Comparison of ENCODE assay signal across 8 cellular contexts in genomic region chr12:117098361-117099217, GRCh38. TPM values are rescaled to one million over a fixed set of nuclear protein-coding genes. Genes with fewer than 3 reads are reported as not detected.
A peak's percentile ranks its signal among the peaks of the same experiment; 100 is the strongest.
DNase-seq lines count a peak whose midpoint lies in the region; ATAC-seq, FAIRE-seq and TF ChIP-seq lines count a peak whose summit lies in the region.

No MANE protein-coding gene starts in this region.

- dilution Hi-C loops in IMR-90 (cut with HindIII; ENCODE audit: low sequenced_read_pairs, unreplicated experiment), result no loop called here

- H2AK9ac ChIP-seq in IMR-90 (replicated peaks; ENCODE audit: low read depth, low read length, poor library complexity), result no peak overlapping the region

- no peak overlapping the region for H3K4ac ChIP-seq in IMR-90 (ENCODE audit: low read depth, low read length)

- H3K36me3 ChIP-seq in GM06990 (ENCODE audit: control insufficient read depth, insufficient read depth, low read length), result no peaks in the 10 kb centered on the region; the same call in 1 of the 2 replicates
- no peaks in the 10 kb centered on the region for H3K36me3 ChIP-seq in IMR-90 (ENCODE audit: control insufficient read depth, insufficient read depth, low read length)
- H3K36me3 ChIP-seq in iPS-20b (ENCODE audit: insufficient read depth, low read depth, low read length), result no peaks in the 10 kb centered on the region

- TF ChIP-seq RAD21 in IMR-90 (IDR thresholded peaks at IDR 0.05; ENCODE audit: low read length), result no peak

- no peak overlapping the region for H2BK5ac ChIP-seq in IMR-90 (ENCODE audit: low read depth, low read length, poor library complexity, severe bottlenecking)

- H3K4me1 Mint-ChIP-seq in activated T-helper 2 cell treated with anti-CD3 and anti-CD28 coated beads, Interferon-gamma antibody, Interleukin-2, Interleukin-4, amounts not matched to agents 10 μg/mL and 5 μg/mL and 100 μg/mL, durations not matched to agents 14 hours and 24 hours and 36 hours (ENCODE audit: low read depth), result peaks cover 21% of the 10 kb centered on the region

- no peaks in the 10 kb centered on the region; the same call in 1 of the 2 replicates for H3K4me1 ChIP-seq in IMR-90 (ENCODE audit: control insufficient read depth, insufficient read depth, low read length)
- no peaks in the 10 kb centered on the region; the same call in 1 of the 2 replicates for H3K4me1 ChIP-seq in iPS-20b (ENCODE audit: insufficient read depth, low read length)

- no peak overlapping the region for H3K27ac Mint-ChIP-seq in activated T-helper 2 cell treated with anti-CD3 and anti-CD28 coated beads, Interferon-gamma antibody, Interleukin-2, Interleukin-4, amounts not matched to agents 10 μg/mL and 5 μg/mL and 100 μg/mL, durations not matched to agents 14 hours and 24 hours and 36 hours

- H3K18ac ChIP-seq in IMR-90 (ENCODE audit: low read depth, low read length), result no peak overlapping the region

- WGBS in IMR-90 (ENCODE audit: extremely low coverage in 2 of 2, insufficient read length in 1 of 2), 2 experiments, result 5% methylated on average over 51 of the region's 85 CpGs; no CpG with 5 or more reads in 1 of the 2 experiments

- H4K5ac ChIP-seq in IMR-90 (ENCODE audit: low read depth, low read length), result no peak overlapping the region

- H4K8ac ChIP-seq in IMR-90 (ENCODE audit: low read depth in 2 of 2, low read length in 2 of 2), result no peak overlapping the region

- no TSS peak for BruUV-seq in IMR-90 (replicated peaks; lab: Mats Ljungman, UMichigan)

- intact Hi-C loops in IMR-90 (cut with micrococcal nuclease), result no loop called here
- intact Hi-C loops in activated T-helper 2 cell treated with anti-CD3 and anti-CD28 coated beads, Interferon-gamma antibody, Interleukin-2, Interleukin-4, amounts not matched to agents 10 μg/mL and 5 μg/mL and 100 μg/mL, durations not matched to agents 14 hours and 24 hours and 36 hours (cut with micrococcal nuclease), result loop anchor here (1.0 to 2.0 kb wide), 4 partner anchors 36 to 360 kb away; partner anchors contain the start of genes RNFT2 and SPRING1

- peaks cover 4% of the 10 kb centered on the region for H3K36me3 Mint-ChIP-seq in activated T-helper 2 cell treated with anti-CD3 and anti-CD28 coated beads, Interferon-gamma antibody, Interleukin-2, Interleukin-4, amounts not matched to agents 10 μg/mL and 5 μg/mL and 100 μg/mL, durations not matched to agents 14 hours and 24 hours and 36 hours (ENCODE audit: low read depth)

- H3K27me3 Mint-ChIP-seq in activated T-helper 2 cell treated with anti-CD3 and anti-CD28 coated beads, Interferon-gamma antibody, Interleukin-2, Interleukin-4, amounts not matched to agents 10 μg/mL and 5 μg/mL and 100 μg/mL, durations not matched to agents 14 hours and 24 hours and 36 hours (ENCODE audit: low read depth), result peaks cover 21% of the 10 kb centered on the region

- DNase-seq in GM06990 (ENCODE audit: extremely low read depth, insufficient read length) (peak; percentile 71), IMR-90 (no peak), RCC 7860 (ENCODE audit: low spot score) (no peak)
- DNase-seq in activated T-helper 2 cell treated with anti-CD3 and anti-CD28 coated beads, Interferon-gamma antibody, Interleukin-2, Interleukin-4, amounts not matched to agents 10 μg/mL and 5 μg/mL and 100 μg/mL, durations not matched to agents 14 hours and 24 hours and 36 hours (ENCODE audit: low spot score), result peak; percentile 22
- DNase-seq in stimulated activated CD4-positive, alpha-beta T cell treated with anti-CD3 and anti-CD28 coated beads, Interleukin-4, amount 100 ng/mL, for 24 hours, result peak; percentile 10
- DNase-seq in effector CD4-positive, alpha-beta T cell, result no peak

- H3K4me3 ChIP-seq in GM06990 (replicated peaks; ENCODE audit: low read depth, low read length), result peak overlapping the region; percentile 76
- H3K4me3 ChIP-seq in IMR-90 (ENCODE audit: insufficient read depth, low read depth, low read length), result peak overlapping the region; percentile 40; the same call in 1 of the 2 replicates
- peak overlapping the region; percentile 77 for H3K4me3 ChIP-seq in iPS-20b (ENCODE audit: low read length)

- peak overlapping the region; percentile 66; the same call in 1 of the 2 replicates for H3K4me2 ChIP-seq in IMR-90 (ENCODE audit: low read depth, low read length)

- H2BK15ac ChIP-seq in IMR-90 (ENCODE audit: low read depth, low read length), result no peak overlapping the region

- no peak overlapping the region for H2BK20ac ChIP-seq in IMR-90 (ENCODE audit: low read depth, low read length)

- ATAC-seq in GM21576 (IDR thresholded peaks at IDR 0.05; ENCODE audit: unreplicated experiment) (peak; percentile 38), IMR-90 (ENCODE audit: low read depth) (peak; percentile 53)

- no peak for TF ChIP-seq CTCF in GM06990 (IDR thresholded peaks at IDR 0.05; ENCODE audit: insufficient read depth, low read length, poor library complexity, severe bottlenecking)
- no peak for TF ChIP-seq CTCF in IMR-90 (conservative IDR thresholded peaks at IDR 0.05; ENCODE audit: low read depth, low read length)

- CTCF ChIA-PET in IMR-90 (lab: Yijun Ruan, JAX), result no interaction called here

- POLR2A ChIA-PET in IMR-90 (lab: Charles Lee; ENCODE audit: unreplicated experiment), result no interaction called here

- in situ Hi-C loops in IMR-90 (cut with MboI; ENCODE audit: low sequenced_read_pairs), result no loop called here

- no peak overlapping the region for H3K56ac ChIP-seq in IMR-90 (ENCODE audit: extremely low read depth, insufficient read depth, low read length)

- no peaks in the 10 kb centered on the region for H4K20me1 ChIP-seq in IMR-90 (ENCODE audit: insufficient read depth, low read length)

- H2AK5ac ChIP-seq in IMR-90 (ENCODE audit: low read depth, low read length), result no peak overlapping the region

- H3K9me3 Mint-ChIP-seq in activated T-helper 2 cell treated with anti-CD3 and anti-CD28 coated beads, Interferon-gamma antibody, Interleukin-2, Interleukin-4, amounts not matched to agents 10 μg/mL and 5 μg/mL and 100 μg/mL, durations not matched to agents 14 hours and 24 hours and 36 hours, result no peaks in the 10 kb centered on the region

- FAIRE-seq in RCC 7860 (lab: Jason Lieb, UNC), result no peak

- no peak overlapping the region for H3K9ac ChIP-seq in IMR-90 (ENCODE audit: low read depth, low read length)
- H3K9ac ChIP-seq in iPS-20b (ENCODE audit: low read depth, low read length), result no peak overlapping the region

- no peak overlapping the region for H4K91ac ChIP-seq in IMR-90 (ENCODE audit: insufficient read depth, low read depth, low read length)

- H3K27me3 ChIP-seq in GM06990 (replicated peaks; ENCODE audit: control insufficient read depth, insufficient read depth, low read length) (no peaks in the 10 kb centered on the region; the same call in 1 of the 2 replicates), IMR-90 (ENCODE audit: control insufficient read depth, insufficient read depth, low read length) (peaks cover 73% of the 10 kb centered on the region), iPS-20b (ENCODE audit: insufficient read depth, low read length) (peaks cover 55% of the 10 kb centered on the region)

- no peak overlapping the region for H2BK120ac ChIP-seq in IMR-90 (ENCODE audit: low read depth, low read length)

- H3K27ac ChIP-seq in IMR-90 (ENCODE audit: insufficient read depth, low read length) (no peak overlapping the region), iPS-20b (ENCODE audit: low read length) (no peak overlapping the region)

- H3K4me3 Mint-ChIP-seq in activated T-helper 2 cell treated with anti-CD3 and anti-CD28 coated beads, Interferon-gamma antibody, Interleukin-2, Interleukin-4, amounts not matched to agents 10 μg/mL and 5 μg/mL and 100 μg/mL, durations not matched to agents 14 hours and 24 hours and 36 hours (ENCODE audit: low read depth), result peak overlapping the region; percentile 77

- TF ChIP-seq POLR2A in IMR-90 (IDR thresholded peaks at IDR 0.05; ENCODE audit: low read depth, low read length), result no peak

- no peaks in the 10 kb centered on the region for H3K79me1 ChIP-seq in IMR-90 (ENCODE audit: low read depth in 1 of 2, low read length in 2 of 2)

- H3K14ac ChIP-seq in IMR-90 (replicated peaks; ENCODE audit: low read depth, low read length), result no peak overlapping the region

- no peaks in the 10 kb centered on the region for H3K9me1 ChIP-seq in IMR-90 (ENCODE audit: insufficient read depth, low read length)

- H3K9me3 ChIP-seq in IMR-90 (ENCODE audit: control insufficient read depth, insufficient read depth, low read length) (no peaks in the 10 kb centered on the region), iPS-20b (ENCODE audit: insufficient read depth, low read depth, low read length) (no peaks in the 10 kb centered on the region)

- peak overlapping the region; percentile 85 for H2AFZ ChIP-seq in IMR-90 (replicated peaks; ENCODE audit: low read length, poor library complexity)

- H3K23ac ChIP-seq in IMR-90 (ENCODE audit: low read depth, low read length), result no peak overlapping the region

TF ChIP-seq in IMR-90, 13 proteins besides CTCF, POLR2A, EP300 and RAD21 (continues in another document):
- TF ChIP-seq MXI1 (IDR thresholded peaks at IDR 0.05; ENCODE audit: borderline replicate concordance, low read depth, low read length), result no peak
- TF ChIP-seq CHD1 (IDR thresholded peaks at IDR 0.05; ENCODE audit: low read depth, low read length), result no peak
- TF ChIP-seq MAZ (IDR thresholded peaks at IDR 0.05; ENCODE audit: borderline replicate concordance, low read depth, low read length), result no peak
- no peak for TF ChIP-seq MAFK (IDR thresholded peaks at IDR 0.05; ENCODE audit: low read depth, low read length)
- no peak for TF ChIP-seq NFE2L2 (IDR thresholded peaks at IDR 0.05; ENCODE audit: low read depth, low read length)
- TF ChIP-seq CEBPB (IDR thresholded peaks at IDR 0.05; ENCODE audit: low read depth, low read length), result no peak
- TF ChIP-seq SMC3 (IDR thresholded peaks at IDR 0.05; ENCODE audit: low read depth, low read length), result no peak
- no peak for TF ChIP-seq BHLHE40 (IDR thresholded peaks at IDR 0.05; ENCODE audit: low read depth, low read length)
- no peak for TF ChIP-seq USF2 (IDR thresholded peaks at IDR 0.05; ENCODE audit: low read depth, low read length)
- no peak for TF ChIP-seq FOS (IDR thresholded peaks at IDR 0.05; ENCODE audit: low read depth, low read length)

RNA-seq across cellular contexts. Expression of gene TESC, which starts 0.6 kb away (rescaled TPM):
- 0.18 TPM in 1 of 2 replicates, not detected in the other for total RNA-seq in IMR-90 (2012; rRNA removed)
- 0.22 TPM in 1 of 2 replicates, not detected in the other for polyA plus RNA-seq in IMR-90 (2012; rRNA removed)
- polyA plus RNA-seq in IMR-90 (2012; cell fraction: cytosol; rRNA removed), result 0.09 TPM in 1 of 2 replicates, not detected in the other
- polyA plus RNA-seq in IMR-90 (2012; cell fraction: nucleus; rRNA removed; ENCODE audit: low replicate concordance), result not detected in 2 replicates
- 72.5 and 73.5 TPM in 2 replicates for total RNA-seq in activated T-helper 2 cell treated with anti-CD3 and anti-CD28 coated beads, Interferon-gamma antibody, Interleukin-2, Interleukin-4, amounts not matched to agents 10 μg/mL and 5 μg/mL and 100 μg/mL, durations not matched to agents 14 hours and 24 hours and 36 hours

Comparison
In these comparisons a context has a peak if more than half of its experiments do, and no peak if none do; other contexts are left out.
1. DNase-seq: peak in GM06990 (single experiment), activated T-helper 2 cell treated with anti-CD3 and anti-CD28 coated beads, Interferon-gamma antibody, Interleukin-2, Interleukin-4, amounts not matched to agents 10 μg/mL and 5 μg/mL and 100 μg/mL, durations not matched to agents 14 hours and 24 hours and 36 hours (single experiment) and stimulated activated CD4-positive, alpha-beta T cell treated with anti-CD3 and anti-CD28 coated beads, Interleukin-4, amount 100 ng/mL, for 24 hours (single experiment); none in IMR-90 (single experiment), effector CD4-positive, alpha-beta T cell (single experiment) and RCC 7860 (single experiment).
2. RNA of gene TESC, which starts 0.6 kb away (total RNA-seq): 72.5 to 73.5 TPM in activated T-helper 2 cell treated with anti-CD3 and anti-CD28 coated beads, Interferon-gamma antibody, Interleukin-2, Interleukin-4, amounts not matched to agents 10 μg/mL and 5 μg/mL and 100 μg/mL, durations not matched to agents 14 hours and 24 hours and 36 hours; 0.18 TPM in IMR-90; every median in the first group is over 10 times any median in the second.
3. Peak in every context shown above with its lines, with median percentiles within 50 percentile points of each other: H3K4me3 ChIP-seq.